Comparison of ENCODE assay signal across 8 cellular contexts in genomic region chr1:199113265-199113869, GRCh38.
DNase-seq lines count a peak whose midpoint lies in the region; FAIRE-seq and TF ChIP-seq lines count a peak whose summit lies in the region.

No MANE protein-coding gene starts in this region.

- no peak overlapping the region for H3K27ac Mint-ChIP-seq in chondrocyte (ENCODE audit: unreplicated experiment)

- DNase-seq in ACHN (peak; percentile 67), GM18507 (ENCODE audit: extremely low spot score, insufficient read length, low read depth) (no peak), NAMALWA (ENCODE audit: low spot score) (peak; percentile 77), chondrocyte (ENCODE audit: low spot score) (no peak), medulla oblongata (ENCODE audit: extremely low spot score) (peak; percentile 82), DMS79 (lab: John Stamatoyannopoulos, UW) (no peak)
- peak; percentile 31 for DNase-seq in activated CD4-positive, alpha-beta T cell treated with anti-CD3 and anti-CD28 coated beads for 1 hour
- DNase-seq in stimulated activated CD8-positive, alpha-beta memory T cell treated with anti-CD3 and anti-CD28 coated beads, Interleukin-7, amount 100 ng/mL, for 1 hour (ENCODE audit: low read depth in 2 of 2) = peak; percentile 17 to 31

- peaks cover 9% of the 10 kb centered on the region for H3K4me1 Mint-ChIP-seq in chondrocyte (ENCODE audit: low read depth)

- peaks cover 6% of the 10 kb centered on the region for H3K9me3 Mint-ChIP-seq in chondrocyte (ENCODE audit: low read depth)

- peak; percentile 86 for TF ChIP-seq CTCF in chondrocyte (IDR thresholded peaks at IDR 0.05)

- FAIRE-seq in GM18507 (lab: Jason Lieb, UNC) = peak; percentile 29

- H3K36me3 Mint-ChIP-seq in chondrocyte (ENCODE audit: low read depth) = peaks cover 3% of the 10 kb centered on the region

- H3K27me3 Mint-ChIP-seq in chondrocyte (ENCODE audit: low read depth) = no peaks in the 10 kb centered on the region

- in situ Hi-C loops in ACHN (cut with HindIII; ENCODE audit: low pct_ligation_motif_present, low pct_unique_long_range_greater_than_20kb, low sequenced_read_pairs) = loop anchor here (25.0 kb wide), 1 partner anchor 349 kb away; no protein-coding TSS in a partner anchor

- no peak overlapping the region for H3K4me3 Mint-ChIP-seq in chondrocyte (ENCODE audit: unreplicated experiment)

Comparison
In these comparisons a context has a peak if more than half of its experiments do, and no peak if none do; other contexts are left out.
1. DNase-seq: peak in ACHN (single experiment), NAMALWA (single experiment), activated CD4-positive, alpha-beta T cell treated with anti-CD3 and anti-CD28 coated beads for 1 hour (single experiment), medulla oblongata (single experiment) and stimulated activated CD8-positive, alpha-beta memory T cell treated with anti-CD3 and anti-CD28 coated beads, Interleukin-7, amount 100 ng/mL, for 1 hour (2 of 2); none in GM18507 (single experiment), chondrocyte (single experiment) and DMS79 (single experiment).